7 cellular contexts compared by ENCODE assay signal in genomic region chr2:72579595-72580180, GRCh38.
DNase-seq lines count a peak whose midpoint lies in the region; TF ChIP-seq lines count a peak whose summit lies in the region.

No MANE protein-coding gene starts in this region.

- H3K79me2 ChIP-seq in Loucy (ENCODE audit: insufficient read depth, low read length) (no peaks in the 10 kb centered on the region), SK-N-SH (ENCODE audit: insufficient read depth) (no peaks in the 10 kb centered on the region)

- DNase-seq in GM12865 (ENCODE audit: low read depth) (peak; percentile 24), SK-N-SH (peak; percentile 27), fibroblast of villous mesenchyme (ENCODE audit: low read depth) (peak; percentile 62), renal cortical epithelial cell (ENCODE audit: low read depth) (peak; percentile 67), NCI-H187 (lab: John Stamatoyannopoulos, UW) (no peak)
- DNase-seq in activated naive CD4-positive, alpha-beta T cell treated with anti-CD3 and anti-CD28 coated beads, Interleukin-2, amount 10 ng/mL, durations not matched to agents 7 days and 5 days, result no peak

- H3K9ac ChIP-seq in Loucy (ENCODE audit: low read depth, low read length, poor library complexity, severe bottlenecking) (no peak overlapping the region), SK-N-SH (no peak overlapping the region)

- no peaks in the 10 kb centered on the region for H3K27me3 Mint-ChIP-seq in activated naive CD4-positive, alpha-beta T cell treated with anti-CD3 and anti-CD28 coated beads, Interleukin-2, amount 10 ng/mL, durations not matched to agents 7 days and 5 days

- no peak overlapping the region for H3K27ac Mint-ChIP-seq in activated naive CD4-positive, alpha-beta T cell treated with anti-CD3 and anti-CD28 coated beads, Interleukin-2, amount 10 ng/mL, durations not matched to agents 7 days and 5 days

- H3K9me3 ChIP-seq in Loucy (ENCODE audit: insufficient read depth, low read depth, low read length) (no peaks in the 10 kb centered on the region), SK-N-SH (no peaks in the 10 kb centered on the region)

- H3K9me3 Mint-ChIP-seq in activated naive CD4-positive, alpha-beta T cell treated with anti-CD3 and anti-CD28 coated beads, Interleukin-2, amount 10 ng/mL, durations not matched to agents 7 days and 5 days, result no peaks in the 10 kb centered on the region

- TF ChIP-seq CTCF in GM12865 (IDR thresholded peaks at IDR 0.05; ENCODE audit: insufficient read depth, low read depth, low read length, missing control alignments) (peak; percentile 51), Loucy (conservative IDR thresholded peaks at IDR 0.05; ENCODE audit: low read length) (peak; percentile 77), SK-N-SH (IDR thresholded peaks at IDR 0.05) (peak; percentile 83), fibroblast of villous mesenchyme (IDR thresholded peaks at IDR 0.05; ENCODE audit: insufficient read depth, low read depth, low read length) (peak; percentile 63)

- H2AFZ ChIP-seq in Loucy (ENCODE audit: low read length) (no peak overlapping the region), SK-N-SH (ENCODE audit: low read depth) (no peak overlapping the region)

- no peaks in the 10 kb centered on the region for H3K4me1 Mint-ChIP-seq in activated naive CD4-positive, alpha-beta T cell treated with anti-CD3 and anti-CD28 coated beads, Interleukin-2, amount 10 ng/mL, durations not matched to agents 7 days and 5 days

- H3K36me3 Mint-ChIP-seq in activated naive CD4-positive, alpha-beta T cell treated with anti-CD3 and anti-CD28 coated beads, Interleukin-2, amount 10 ng/mL, durations not matched to agents 7 days and 5 days, result no peaks in the 10 kb centered on the region

- H3K36me3 ChIP-seq in Loucy (ENCODE audit: insufficient read depth, low read length) (no peaks in the 10 kb centered on the region), SK-N-SH (replicated peaks in 1 of 2; ENCODE audit: control insufficient read depth in 1 of 2, insufficient read depth in 2 of 2, low read length in 1 of 2) (no peaks in the 10 kb centered on the region)

- no peak overlapping the region for H3K4me3 ChIP-seq in GM12865 (ENCODE audit: low read depth, low read length)
- no peak overlapping the region for H3K4me3 ChIP-seq in Loucy (ENCODE audit: low read length, poor library complexity, severe bottlenecking)
- H3K4me3 ChIP-seq in SK-N-SH (ENCODE audit: low read depth in 2 of 2, low read length in 1 of 2), result no peak overlapping the region
- H3K4me3 ChIP-seq in fibroblast of villous mesenchyme (ENCODE audit: low read depth, low read length), result no peak overlapping the region

- H3K4me2 ChIP-seq in Loucy (ENCODE audit: low read depth, low read length, poor library complexity, severe bottlenecking) (no peak overlapping the region), SK-N-SH (no peak overlapping the region)

- H3K27me3 ChIP-seq in Loucy (ENCODE audit: insufficient read depth, low read length, poor library complexity, severe bottlenecking), result no peaks in the 10 kb centered on the region
- H3K27me3 ChIP-seq in SK-N-SH (ENCODE audit: insufficient read depth), result no peaks in the 10 kb centered on the region

- WGBS in SK-N-SH (ENCODE audit: low lambda C conversion rate), result 0% methylated on average over 1 of the region's 1 CpG

- H3F3A ChIP-seq in Loucy (ENCODE audit: low read depth) (no peaks in the 10 kb centered on the region), SK-N-SH (replicated peaks; ENCODE audit: insufficient read depth) (peaks cover 11% of the 10 kb centered on the region)

- no peak for TF ChIP-seq EP300 in SK-N-SH (IDR thresholded peaks at IDR 0.05; ENCODE audit: borderline replicate concordance in 1 of 2, low read depth in 1 of 2, low read length in 1 of 2)

- POLR2A ChIA-PET in SK-N-SH (lab: Yijun Ruan, JAX), result no interaction called here

- CTCF ChIA-PET in SK-N-SH (lab: Yijun Ruan, JAX), result interaction anchor here (0.6 to 6.8 kb wide), 70 partner anchors 8 to 1075 kb away, joined by 3 to 87 read pairs (median 4); partner anchors contain the start of gene CYP26B1
- CTCF ChIA-PET in activated naive CD4-positive, alpha-beta T cell treated with anti-CD3 and anti-CD28 coated beads, Interleukin-2, amount 10 ng/mL, durations not matched to agents 7 days and 5 days (lab: Charles Lee), result interaction anchor here (0.8 to 2.2 kb wide), 8 partner anchors 8 to 1035 kb away, joined by 3 to 11 read pairs (median 3); no protein-coding TSS in a partner anchor

- no peak overlapping the region for H3K27ac ChIP-seq in SK-N-SH (ENCODE audit: low read depth in 2 of 2, low read length in 1 of 2)

- no peak overlapping the region for H3K4me3 Mint-ChIP-seq in activated naive CD4-positive, alpha-beta T cell treated with anti-CD3 and anti-CD28 coated beads, Interleukin-2, amount 10 ng/mL, durations not matched to agents 7 days and 5 days

- H3K4me1 ChIP-seq in Loucy (ENCODE audit: insufficient read depth, low read length, poor library complexity, severe bottlenecking), result peaks cover 3% of the 10 kb centered on the region
- peaks cover 0 to 31% of the 10 kb centered on the region in 2 experiments; a peak in 1 of 4 replicates for H3K4me1 ChIP-seq in SK-N-SH (ENCODE audit: control insufficient read depth in 1 of 2, insufficient read depth in 2 of 2, low read depth in 1 of 2, low read length in 1 of 2)

- peak; percentile 88 for TF ChIP-seq RAD21 in SK-N-SH (IDR thresholded peaks at IDR 0.05; ENCODE audit: low read length)

- H4K20me1 ChIP-seq in Loucy (ENCODE audit: insufficient read depth, low read length, poor library complexity, severe bottlenecking) (no peaks in the 10 kb centered on the region), SK-N-SH (ENCODE audit: insufficient read depth) (no peaks in the 10 kb centered on the region)

- H3K9me2 ChIP-seq in Loucy (replicated peaks; ENCODE audit: low read depth, low read length) (no peaks in the 10 kb centered on the region), SK-N-SH (no peaks in the 10 kb centered on the region)

TF ChIP-seq in SK-N-SH, 30 proteins besides CTCF, POLR2A, EP300 and RAD21:
- TF ChIP-seq ZBTB33 (IDR thresholded peaks at IDR 0.05; ENCODE audit: borderline replicate concordance, low read depth) (no peak), RFX5 (IDR thresholded peaks at IDR 0.05; ENCODE audit: low read length) (no peak), SMC3 (IDR thresholded peaks at IDR 0.05; ENCODE audit: low read depth, low read length) (peak; percentile 61), NFIC (IDR thresholded peaks at IDR 0.05; ENCODE audit: borderline replicate concordance) (no peak), TEAD4 (IDR thresholded peaks at IDR 0.05; ENCODE audit: borderline replicate concordance, insufficient read depth) (no peak), JUND (IDR thresholded peaks at IDR 0.05) (no peak)
- TF ChIP-seq, protein P1, sequence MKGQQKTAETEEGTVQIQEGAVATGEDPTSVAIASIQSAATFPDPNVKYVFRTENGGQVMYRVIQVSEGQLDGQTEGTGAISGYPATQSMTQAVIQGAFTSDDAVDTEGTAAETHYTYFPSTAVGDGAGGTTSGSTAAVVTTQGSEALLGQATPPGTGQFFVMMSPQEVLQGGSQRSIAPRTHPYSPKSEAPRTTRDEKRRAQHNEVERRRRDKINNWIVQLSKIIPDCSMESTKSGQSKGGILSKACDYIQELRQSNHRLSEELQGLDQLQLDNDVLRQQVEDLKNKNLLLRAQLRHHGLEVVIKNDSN (IDR thresholded peaks at IDR 0.05; ENCODE audit: borderline replicate concordance, low read depth), result no peak

Comparison
In these comparisons a context has a peak if more than half of its experiments do, and no peak if none do; other contexts are left out.
1. DNase-seq: peak in GM12865 (single experiment), SK-N-SH (single experiment), fibroblast of villous mesenchyme (single experiment) and renal cortical epithelial cell (single experiment); none in NCI-H187 (0 of 2) and activated naive CD4-positive, alpha-beta T cell treated with anti-CD3 and anti-CD28 coated beads, Interleukin-2, amount 10 ng/mL, durations not matched to agents 7 days and 5 days (single experiment).
2. Peak in every context shown above with its lines, with median percentiles within 50 percentile points of each other: CTCF ChIP-seq.